8 cellular contexts compared by ENCODE assay signal in the genomic region with DNA sequence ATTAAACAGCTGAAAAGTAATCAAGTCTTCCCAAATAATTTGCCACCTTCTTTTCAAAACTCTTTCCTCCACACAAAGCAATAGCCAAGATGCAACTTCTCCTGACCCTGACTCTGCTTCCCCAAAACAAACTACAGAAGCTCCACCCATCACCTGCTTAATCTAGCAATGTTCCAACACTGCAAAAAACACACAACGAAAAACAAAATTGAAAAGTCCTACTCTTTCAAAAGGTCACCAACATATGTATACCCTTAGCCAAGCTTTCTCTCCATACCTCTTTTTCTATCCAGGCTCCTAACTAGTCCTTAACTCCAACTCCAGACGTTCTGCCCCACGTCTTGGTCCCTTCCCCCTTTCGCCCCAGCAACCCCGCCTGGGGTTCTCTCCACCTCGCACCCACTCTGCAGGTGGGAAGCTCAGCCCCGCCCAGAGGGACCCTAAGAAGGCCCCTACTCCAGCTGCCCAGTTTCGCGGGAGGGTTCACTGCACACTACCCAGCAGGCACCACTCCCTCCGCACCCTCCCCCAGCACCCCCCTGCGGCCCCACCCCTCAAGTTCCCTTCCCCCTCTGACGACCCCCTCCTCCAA. TPM values are rescaled to one million over a fixed set of nuclear protein-coding genes. Genes with fewer than 3 reads are reported as not detected.
DNase-seq lines count a peak whose midpoint lies in the region; ATAC-seq, FAIRE-seq and TF ChIP-seq lines count a peak whose summit lies in the region.

No MANE protein-coding gene starts in this region.

- H3K9me3 ChIP-seq in MM.1S (replicated peaks; ENCODE audit: insufficient read depth, low read length) (no peaks in the 10 kb centered on the region), heart left ventricle (peaks cover 0 to 8% (median 0%) of the 10 kb centered on the region in 12 donors), psoas muscle (peaks cover 4% of the 10 kb centered on the region)

- TF ChIP-seq POLR2A in heart left ventricle (IDR thresholded peaks at IDR 0.05) = no peak

- H3K27me3 ChIP-seq in MM.1S (replicated peaks; ENCODE audit: insufficient read depth, low read length) (no peaks in the 10 kb centered on the region), heart left ventricle (no peaks in the 10 kb centered on the region), psoas muscle (ENCODE audit: insufficient read depth in 3 of 3, low read length in 2 of 3) (no peaks in the 10 kb centered on the region)

- peaks cover 5% of the 10 kb centered on the region for H3K9me3 Mint-ChIP-seq in activated T-helper 17 cell treated with anti-CD3 and anti-CD28 coated beads, Interleukin-2, amount 50 U/mL, for 72 hours

- no peak for FAIRE-seq in RCC 7860 (lab: Jason Lieb, UNC)

- no peak overlapping the region for H3K27ac ChIP-seq in MM.1S (ENCODE audit: low read length)
- peak overlapping the region; percentile 88 to 96 (median 92) for H3K27ac ChIP-seq in heart left ventricle
- peak overlapping the region; percentile 93 for H3K27ac ChIP-seq in psoas muscle

- no peaks in the 10 kb centered on the region for H3K9me2 ChIP-seq in MM.1S (replicated peaks; ENCODE audit: insufficient read depth, low read length)

- peak overlapping the region; percentile 94; the same call in 1 of the 2 replicates for H2AFZ ChIP-seq in MM.1S (ENCODE audit: low read length)

- peaks cover 12% of the 10 kb centered on the region for H3K4me1 ChIP-seq in MM.1S (ENCODE audit: low read length)
- peaks cover 8 to 62% (median 37%) of the 10 kb centered on the region in 12 donors for H3K4me1 ChIP-seq in heart left ventricle
- peaks cover 38% of the 10 kb centered on the region for H3K4me1 ChIP-seq in psoas muscle

- peaks cover 33% of the 10 kb centered on the region for H3K36me3 Mint-ChIP-seq in activated T-helper 17 cell treated with anti-CD3 and anti-CD28 coated beads, Interleukin-2, amount 50 U/mL, for 72 hours (ENCODE audit: low read depth)

- intact Hi-C loops in heart left ventricle (cut with DNase I) (loop anchor here in 3 of 10 donors (1.0 to 10.0 kb wide), 5 partner anchors 110 to 292 kb away; partner anchors contain the start of genes FAM110A (in 1 of the 3), NRSN2 (in 1 of the 3), RBCK1 (in 1 of the 3) and SRXN1 (in 1 of the 3)), psoas muscle (cut with DNase I) (loop anchor here (5.0 to 10.0 kb wide), 2 partner anchors 46 to 138 kb away; partner anchors contain the start of gene RBCK1 (in 1 of the 2))

- H3K4me2 ChIP-seq in MM.1S (ENCODE audit: low read depth, low read length) = peak overlapping the region; percentile 49

- peak overlapping the region; percentile 85 for H3K9ac ChIP-seq in MM.1S (ENCODE audit: low read length)

- H3K79me2 ChIP-seq in MM.1S (ENCODE audit: low read length) = peaks cover 57% of the 10 kb centered on the region

- peak overlapping the region; percentile 98 for H3K27ac Mint-ChIP-seq in activated T-helper 17 cell treated with anti-CD3 and anti-CD28 coated beads, Interleukin-2, amount 50 U/mL, for 72 hours

- H3K36me3 ChIP-seq in MM.1S (replicated peaks; ENCODE audit: insufficient read depth, low read length) (no peaks in the 10 kb centered on the region), heart left ventricle (no peaks in the 10 kb centered on the region), psoas muscle (ENCODE audit: insufficient read depth in 1 of 2, low read depth in 1 of 2) (no peaks in the 10 kb centered on the region)

- no peaks in the 10 kb centered on the region for H3K27me3 Mint-ChIP-seq in activated T-helper 17 cell treated with anti-CD3 and anti-CD28 coated beads, Interleukin-2, amount 50 U/mL, for 72 hours

- TF ChIP-seq CTCF in MM.1S (IDR thresholded peaks at IDR 0.05; ENCODE audit: low read length) (no peak), heart left ventricle (IDR thresholded peaks at IDR 0.05) (no peak), psoas muscle (IDR thresholded peaks at IDR 0.05) (no peak)

- DNase-seq in COLO668 (lab: John Stamatoyannopoulos, UW; ENCODE audit: unreplicated experiment) = peak; percentile 50
- DNase-seq in MM.1S = peak; percentile 22
- DNase-seq in heart left ventricle = peak in 3 of 5 donors; percentile 25 to 36 (median 26)
- DNase-seq in psoas muscle = peak in 1 of 2 donors; percentile 52
- no peak for DNase-seq in NCI-H1048 (lab: John Stamatoyannopoulos, UW)
- DNase-seq in RCC 7860 (ENCODE audit: low spot score) = no peak

- ATAC-seq in GM21515 (IDR thresholded peaks at IDR 0.05; ENCODE audit: unreplicated experiment) (peak; percentile 23), heart left ventricle (peak in 3 of 4 donors; percentile 4 to 29 (median 17)), psoas muscle (peak in 3 of 4 donors; percentile 1 to 16 (median 3))
- ATAC-seq in activated T-helper 17 cell treated with anti-CD3 and anti-CD28 coated beads, Interleukin-2, amount 50 U/mL, for 72 hours (replicated peaks) = no peak

- peaks cover 30% of the 10 kb centered on the region for H4K20me1 ChIP-seq in MM.1S (ENCODE audit: insufficient read depth, low read length)

- no peaks in the 10 kb centered on the region for H3F3A ChIP-seq in MM.1S (ENCODE audit: insufficient read depth, low read length)

- 1 to 3% (median 2%) methylated on average over 11 to 12 of the region's 12 CpGs for WGBS in heart left ventricle, 4 donors
- WGBS in psoas muscle, 3 donors = 1 to 2% (median 1%) methylated on average over 12 of the region's 12 CpGs

- H3K4me3 ChIP-seq in MM.1S (ENCODE audit: low read length) (peak overlapping the region; percentile 85), heart left ventricle (peak overlapping the region; percentile 71 to 99 (median 90)), psoas muscle (peak overlapping the region; percentile 100)

- H3K4me3 Mint-ChIP-seq in activated T-helper 17 cell treated with anti-CD3 and anti-CD28 coated beads, Interleukin-2, amount 50 U/mL, for 72 hours = peak overlapping the region; percentile 89

- peaks cover 35% of the 10 kb centered on the region for H3K4me1 Mint-ChIP-seq in activated T-helper 17 cell treated with anti-CD3 and anti-CD28 coated beads, Interleukin-2, amount 50 U/mL, for 72 hours

RNA-seq across cellular contexts. Expression of gene CSNK2A1, which starts 0.7 kb away (rescaled TPM):
- total RNA-seq in activated T-helper 17 cell treated with anti-CD3 and anti-CD28 coated beads, Interleukin-2, amount 50 U/mL, for 72 hours = 100 to 1,000 TPM; 141 to 145 TPM
- total RNA-seq in heart left ventricle (100 to 1,000 TPM; 107 to 136 (median 126) TPM), psoas muscle (100 to 1,000 TPM; 118 to 180 (median 140) TPM)
- polyA plus RNA-seq in heart left ventricle (10 to 100 TPM; 30.3 to 72.1 TPM), psoas muscle (100 to 1,000 TPM in 1 of 3 donors, 10 to 100 TPM in 2; 43.9 to 122 (median 87.9) TPM)

Comparison
In these comparisons a context has a peak if more than half of its experiments do, and no peak if none do; other contexts are left out.
1. DNase-seq: peak in COLO668 (single experiment), MM.1S (single experiment) and heart left ventricle (3 of 5); none in NCI-H1048 (single experiment) and RCC 7860 (single experiment).
2. Peak in every context shown above with its lines, with median percentiles within 50 percentile points of each other: H3K4me3 ChIP-seq.